1 cellular context compared by ENCODE assay signal in the genomic region with DNA sequence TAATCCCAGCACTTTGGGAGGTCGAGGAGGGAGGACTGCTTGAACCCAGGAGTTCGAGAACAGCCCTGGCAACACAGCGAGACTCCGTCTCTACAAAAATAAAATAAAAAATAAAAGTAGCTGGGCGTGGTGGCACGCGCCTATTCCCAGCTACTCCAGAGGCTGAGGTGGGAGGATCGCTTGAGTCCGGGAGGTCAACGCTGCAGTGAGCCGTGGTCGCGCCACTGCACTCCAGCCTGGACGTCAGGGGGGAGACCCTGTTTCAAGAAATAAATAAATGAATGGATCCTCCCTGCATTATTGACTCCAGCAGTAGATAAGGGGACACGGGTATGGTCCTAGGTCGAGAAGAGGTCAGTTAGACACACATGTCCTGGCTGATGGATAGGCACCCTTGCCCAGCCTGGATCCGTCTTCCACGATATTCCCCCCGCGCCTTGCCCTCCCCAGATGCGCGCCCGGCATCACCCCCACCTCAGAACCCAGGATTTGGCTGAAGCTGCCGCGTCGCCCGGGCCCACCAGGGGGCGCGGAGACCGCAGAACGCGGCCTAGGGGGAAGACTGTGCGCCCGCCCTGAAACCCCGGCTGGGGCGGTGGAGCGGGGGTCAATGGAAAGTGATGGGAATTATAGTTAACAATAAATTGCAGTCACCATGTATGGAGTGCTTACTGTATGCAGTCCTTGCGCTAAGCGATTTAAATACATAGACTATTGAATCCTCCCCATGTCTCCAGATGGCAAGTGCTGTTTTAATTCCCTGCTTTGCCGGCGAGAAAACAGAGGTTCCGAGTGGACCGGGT.
TF ChIP-seq lines count a peak whose summit lies in the region.

No MANE protein-coding gene starts in this region.

TF ChIP-seq in HepG2, 621 proteins besides CTCF, POLR2A, EP300 and RAD21 (continued from another document and continues in another):
- TF ChIP-seq ZNF800 (CRISPR knock-in tag; IDR thresholded peaks at IDR 0.05) (peak; percentile 73; the same call in 1 of the 2 replicates), ZNF770 (CRISPR knock-in tag; IDR thresholded peaks at IDR 0.05) (peak; percentile 29; the same call in 1 of the 2 replicates), NAIF1 (CRISPR knock-in tag; IDR thresholded peaks at IDR 0.05; ENCODE audit: borderline replicate concordance) (0 out of 2 replicates have a peak, but pooled peaks have one; percentile 54), DRAP1 (CRISPR knock-in tag; IDR thresholded peaks at IDR 0.05) (0 out of 2 replicates have a peak, but pooled peaks have one; percentile 34), ZBTB40 (IDR thresholded peaks at IDR 0.05) (no peak), ZBTB40 (CRISPR knock-in tag; IDR thresholded peaks at IDR 0.05) (no peak), PRPF4 (IDR thresholded peaks at IDR 0.05; ENCODE audit: low read depth, low read length, poor library complexity, severe bottlenecking) (no peak), IKZF4 (CRISPR knock-in tag; IDR thresholded peaks at IDR 0.05; ENCODE audit: borderline replicate concordance, low read depth, not compliant biosample characterization) (no peak), FLYWCH1 (CRISPR knock-in tag; IDR thresholded peaks at IDR 0.05) (no peak), E2F1 (CRISPR knock-in tag; IDR thresholded peaks at IDR 0.05) (no peak), ZNF20 (CRISPR knock-in tag; IDR thresholded peaks at IDR 0.05) (no peak), JARID2 (CRISPR knock-in tag; IDR thresholded peaks at IDR 0.05; ENCODE audit: insufficient replicate concordance) (no peak), ZNF317 (CRISPR knock-in tag; IDR thresholded peaks at IDR 0.05) (no peak), ZNF274 (CRISPR knock-in tag; IDR thresholded peaks at IDR 0.05) (no peak), ZBTB7B (CRISPR knock-in tag; IDR thresholded peaks at IDR 0.05) (peak; percentile 59), ZNF678 (CRISPR knock-in tag; IDR thresholded peaks at IDR 0.05) (no peak), PAXIP1 (CRISPR knock-in tag; conservative IDR thresholded peaks at IDR 0.05) (no peak), ZNF768 (CRISPR knock-in tag; IDR thresholded peaks at IDR 0.05) (peak; percentile 46; the same call in 1 of the 2 replicates), HIVEP1 (CRISPR knock-in tag; IDR thresholded peaks at IDR 0.05) (no peak), AGO1 (IDR thresholded peaks at IDR 0.05; ENCODE audit: low read depth, low read length, poor library complexity, severe bottlenecking) (no peak), CEBPG (CRISPR knock-in tag; IDR thresholded peaks at IDR 0.05) (no peak), MAFF (IDR thresholded peaks at IDR 0.05; ENCODE audit: low read depth, low read length) (no peak), ZNF570 (CRISPR knock-in tag; IDR thresholded peaks at IDR 0.05; ENCODE audit: borderline replicate concordance) (no peak), ZFP62 (CRISPR knock-in tag; IDR thresholded peaks at IDR 0.05) (no peak)
- TF ChIP-seq, protein P1, sequence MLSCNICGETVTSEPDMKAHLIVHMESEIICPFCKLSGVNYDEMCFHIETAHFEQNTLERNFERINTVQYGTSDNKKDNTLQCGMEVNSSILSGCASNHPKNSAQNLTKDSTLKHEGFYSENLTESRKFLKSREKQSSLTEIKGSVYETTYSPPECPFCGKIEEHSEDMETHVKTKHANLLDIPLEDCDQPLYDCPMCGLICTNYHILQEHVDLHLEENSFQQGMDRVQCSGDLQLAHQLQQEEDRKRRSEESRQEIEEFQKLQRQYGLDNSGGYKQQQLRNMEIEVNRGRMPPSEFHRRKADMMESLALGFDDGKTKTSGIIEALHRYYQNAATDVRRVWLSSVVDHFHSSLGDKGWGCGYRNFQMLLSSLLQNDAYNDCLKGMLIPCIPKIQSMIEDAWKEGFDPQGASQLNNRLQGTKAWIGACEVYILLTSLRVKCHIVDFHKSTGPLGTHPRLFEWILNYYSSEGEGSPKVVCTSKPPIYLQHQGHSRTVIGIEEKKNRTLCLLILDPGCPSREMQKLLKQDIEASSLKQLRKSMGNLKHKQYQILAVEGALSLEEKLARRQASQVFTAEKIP (CRISPR knock-in tag; IDR thresholded peaks at IDR 0.05; ENCODE audit: borderline replicate concordance), result no peak
